In genomic region chr4:14196141-14196540, GRCh38 we compare ENCODE assay signal across 8 cellular contexts.
DNase-seq lines count a peak whose midpoint lies in the region; ATAC-seq and TF ChIP-seq lines count a peak whose summit lies in the region.

No MANE protein-coding gene starts in this region.

- ATAC-seq in HG03457 (IDR thresholded peaks at IDR 0.05; ENCODE audit: unreplicated experiment) = no peak
- ATAC-seq in GM21447 (IDR thresholded peaks at IDR 0.05; ENCODE audit: unreplicated experiment) = no peak

- H3K9me3 ChIP-seq in colonic mucosa (no peaks in the 10 kb centered on the region), liver (ENCODE audit: control insufficient read depth in 4 of 4, low read length in 3 of 4) (no peaks in the 10 kb centered on the region)
- no peaks in the 10 kb centered on the region for H3K9me3 ChIP-seq in CD4-positive, alpha-beta memory T cell (ENCODE audit: control insufficient read depth in 1 of 2, low read length in 2 of 2)

- H3K27me3 Mint-ChIP-seq in Calu3 (ENCODE audit: unreplicated experiment) = no peaks in the 10 kb centered on the region
- H3K27me3 Mint-ChIP-seq in CD4-positive, alpha-beta memory T cell = no peaks in the 10 kb centered on the region

- CTCF ChIA-PET in Calu3 (lab: Charles Lee) = no interaction called here
- CTCF ChIA-PET in CD4-positive, alpha-beta memory T cell (lab: Charles Lee; ENCODE audit: partially characterized antibody) = no interaction called here

- peaks cover 2% of the 10 kb centered on the region for H3K9me3 Mint-ChIP-seq in Calu3 (ENCODE audit: low read depth, unreplicated experiment)
- H3K9me3 Mint-ChIP-seq in CD4-positive, alpha-beta memory T cell = peaks cover 0 to 4% (median 0%) of the 10 kb centered on the region in 8 donors

- POLR2A ChIA-PET in CD4-positive, alpha-beta memory T cell (lab: Charles Lee; ENCODE audit: partially characterized antibody) = no interaction called here

- TF ChIP-seq CTCF in Calu3 (IDR thresholded peaks at IDR 0.05; ENCODE audit: unreplicated experiment) = no peak
- no peak for TF ChIP-seq CTCF in colonic mucosa (IDR thresholded peaks at IDR 0.05)
- TF ChIP-seq CTCF in liver (IDR thresholded peaks at IDR 0.05; ENCODE audit: low read depth, low read length, missing input control) = no peak

- no peaks in the 10 kb centered on the region for H3K36me3 Mint-ChIP-seq in Calu3 (ENCODE audit: insufficient read depth, unreplicated experiment)
- no peaks in the 10 kb centered on the region for H3K36me3 Mint-ChIP-seq in CD4-positive, alpha-beta memory T cell

- H3K27ac ChIP-seq in colonic mucosa = no peak overlapping the region
- H3K27ac ChIP-seq in liver (ENCODE audit: low read depth in 1 of 2, low read length in 2 of 2) = no peak overlapping the region
- H3K27ac ChIP-seq in CD4-positive, alpha-beta memory T cell (ENCODE audit: low read depth, low read length) = no peak overlapping the region

- peak; percentile 59 for DNase-seq in Calu3
- DNase-seq in LHCN-M2 (ENCODE audit: low read depth) = peak; percentile 75
- DNase-seq in colonic mucosa = peak; percentile 24
- DNase-seq in CD4-positive, alpha-beta memory T cell = no peak
- DNase-seq in OCI-M2 (lab: John Stamatoyannopoulos, UW; ENCODE audit: unreplicated experiment) = no peak

- H3K27me3 ChIP-seq in colonic mucosa = no peaks in the 10 kb centered on the region
- H3K27me3 ChIP-seq in liver (ENCODE audit: control insufficient read depth in 4 of 4, insufficient read depth in 4 of 4, low read length in 3 of 4) = peaks cover 0 to 5% (median 0%) of the 10 kb centered on the region in 4 donors
- H3K27me3 ChIP-seq in CD4-positive, alpha-beta memory T cell (ENCODE audit: insufficient read depth, low read length) = no peaks in the 10 kb centered on the region

- 14% methylated on average over 7 of the region's 7 CpGs for WGBS in liver

- no peaks in the 10 kb centered on the region for H3K4me1 Mint-ChIP-seq in Calu3 (ENCODE audit: low read depth, unreplicated experiment)
- H3K4me1 Mint-ChIP-seq in CD4-positive, alpha-beta memory T cell = no peaks in the 10 kb centered on the region

- no TSS peak for BruUV-seq in Calu3 (replicated peaks; lab: Mats Ljungman, UMichigan)

- H3K9ac ChIP-seq in colonic mucosa (ENCODE audit: low read depth in 2 of 2, low read length in 2 of 2) = no peak overlapping the region
- no peak overlapping the region for H3K9ac ChIP-seq in liver (ENCODE audit: low read depth in 1 of 2, low read length in 2 of 2)

- H3K36me3 ChIP-seq in colonic mucosa (no peaks in the 10 kb centered on the region), liver (ENCODE audit: control insufficient read depth in 4 of 4, insufficient read depth in 3 of 4, low read depth in 1 of 4, low read length in 3 of 4) (no peaks in the 10 kb centered on the region)
- H3K36me3 ChIP-seq in CD4-positive, alpha-beta memory T cell (ENCODE audit: insufficient read depth, low read length) = no peaks in the 10 kb centered on the region

- no peak overlapping the region for H3K4me3 ChIP-seq in colonic mucosa
- no peak overlapping the region for H3K4me3 ChIP-seq in liver (ENCODE audit: low read depth in 1 of 3, low read length in 3 of 3)
- H3K4me3 ChIP-seq in CD4-positive, alpha-beta memory T cell (ENCODE audit: low read length in 2 of 2) = no peak overlapping the region

- peak; percentile 4 to 14 for TF ChIP-seq RAD21 in liver (IDR thresholded peaks at IDR 0.05)

- H3K4me1 ChIP-seq in colonic mucosa (no peaks in the 10 kb centered on the region), liver (ENCODE audit: control insufficient read depth in 4 of 4, insufficient read depth in 4 of 4, low read length in 3 of 4) (no peaks in the 10 kb centered on the region)
- no peaks in the 10 kb centered on the region for H3K4me1 ChIP-seq in CD4-positive, alpha-beta memory T cell (ENCODE audit: insufficient read depth, low read length)

- no peak overlapping the region for H3K27ac Mint-ChIP-seq in Calu3 (ENCODE audit: unreplicated experiment)
- no peak overlapping the region for H3K27ac Mint-ChIP-seq in CD4-positive, alpha-beta memory T cell

- intact Hi-C loops in Calu3 (cut with micrococcal nuclease; ENCODE audit: unreplicated experiment) = no loop called here
- intact Hi-C loops in colonic mucosa (cut with DNase I) = no loop called here
- intact Hi-C loops in CD4-positive, alpha-beta memory T cell (cut with micrococcal nuclease) = no loop called here

- H3K4me3 Mint-ChIP-seq in Calu3 (ENCODE audit: low read depth, unreplicated experiment) = no peak overlapping the region
- no peak overlapping the region for H3K4me3 Mint-ChIP-seq in CD4-positive, alpha-beta memory T cell

TF ChIP-seq in liver, 16 proteins besides CTCF, POLR2A, EP300 and RAD21:
- TF ChIP-seq YY1 (IDR thresholded peaks at IDR 0.05) = no peak
- peak; percentile 100 for TF ChIP-seq REST (IDR thresholded peaks at IDR 0.05)

Comparison
In these comparisons a context has a peak if more than half of its experiments do, and no peak if none do; other contexts are left out.
1. DNase-seq: peak in Calu3 (single experiment), LHCN-M2 (single experiment) and colonic mucosa (single experiment); none in CD4-positive, alpha-beta memory T cell (0 of 5) and OCI-M2 (single experiment).